Comparison of ENCODE assay signal across 1 cellular context in the genomic region with DNA sequence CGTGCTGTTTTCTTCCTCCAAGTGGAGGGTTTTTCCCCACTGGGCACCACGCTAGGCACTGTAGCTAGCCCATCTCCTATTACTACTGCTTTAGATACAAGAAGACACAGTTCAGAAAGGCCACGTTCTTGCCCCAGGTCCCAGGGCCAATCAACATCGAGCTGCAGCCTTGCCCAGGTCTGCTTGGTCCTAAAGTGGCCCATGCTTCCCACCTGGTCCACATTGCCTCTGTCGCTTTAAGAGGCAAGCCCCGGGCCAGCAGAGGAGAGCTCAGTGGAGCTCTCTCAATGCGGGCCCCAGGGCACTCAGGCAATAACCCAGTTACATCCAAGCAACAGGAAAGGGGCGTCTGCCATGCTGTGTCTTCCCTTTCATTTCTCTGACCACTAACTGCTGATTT.
TF ChIP-seq lines count a peak whose summit lies in the region.

No MANE protein-coding gene starts in this region.

TF ChIP-seq in H1, 55 proteins besides CTCF, POLR2A, EP300 and RAD21 (continued from another document):
- no peak for TF ChIP-seq TAF1 (IDR thresholded peaks at IDR 0.05; ENCODE audit: low read depth, low read length)
- TF ChIP-seq SP4 (IDR thresholded peaks at IDR 0.05; ENCODE audit: low read length) = no peak
- no peak for TF ChIP-seq CHD1 (IDR thresholded peaks at IDR 0.05; ENCODE audit: low read depth, low read length)
- TF ChIP-seq BCL11A (IDR thresholded peaks at IDR 0.05; ENCODE audit: low read depth in 2 of 2, low read length in 2 of 2) = no peak
- no peak for TF ChIP-seq EZH2 (IDR thresholded peaks at IDR 0.05; ENCODE audit: low read depth, low read length, severe bottlenecking)
- TF ChIP-seq, protein P1, sequence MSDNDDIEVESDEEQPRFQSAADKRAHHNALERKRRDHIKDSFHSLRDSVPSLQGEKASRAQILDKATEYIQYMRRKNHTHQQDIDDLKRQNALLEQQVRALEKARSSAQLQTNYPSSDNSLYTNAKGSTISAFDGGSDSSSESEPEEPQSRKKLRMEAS (IDR thresholded peaks at IDR 0.05) = no peak
- no peak for TF ChIP-seq NANOG (IDR thresholded peaks at IDR 0.05; ENCODE audit: insufficient read depth, low read depth, low read length, poor library complexity, severe bottlenecking)
- TF ChIP-seq TBP (IDR thresholded peaks at IDR 0.05; ENCODE audit: low read depth, low read length) = no peak
- TF ChIP-seq, protein P2, sequence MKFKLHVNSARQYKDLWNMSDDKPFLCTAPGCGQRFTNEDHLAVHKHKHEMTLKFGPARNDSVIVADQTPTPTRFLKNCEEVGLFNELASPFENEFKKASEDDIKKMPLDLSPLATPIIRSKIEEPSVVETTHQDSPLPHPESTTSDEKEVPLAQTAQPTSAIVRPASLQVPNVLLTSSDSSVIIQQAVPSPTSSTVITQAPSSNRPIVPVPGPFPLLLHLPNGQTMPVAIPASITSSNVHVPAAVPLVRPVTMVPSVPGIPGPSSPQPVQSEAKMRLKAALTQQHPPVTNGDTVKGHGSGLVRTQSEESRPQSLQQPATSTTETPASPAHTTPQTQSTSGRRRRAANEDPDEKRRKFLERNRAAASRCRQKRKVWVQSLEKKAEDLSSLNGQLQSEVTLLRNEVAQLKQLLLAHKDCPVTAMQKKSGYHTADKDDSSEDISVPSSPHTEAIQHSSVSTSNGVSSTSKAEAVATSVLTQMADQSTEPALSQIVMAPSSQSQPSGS (IDR thresholded peaks at IDR 0.05; ENCODE audit: low read length) = no peak
